1 cellular context compared by ENCODE assay signal in the genomic region with DNA sequence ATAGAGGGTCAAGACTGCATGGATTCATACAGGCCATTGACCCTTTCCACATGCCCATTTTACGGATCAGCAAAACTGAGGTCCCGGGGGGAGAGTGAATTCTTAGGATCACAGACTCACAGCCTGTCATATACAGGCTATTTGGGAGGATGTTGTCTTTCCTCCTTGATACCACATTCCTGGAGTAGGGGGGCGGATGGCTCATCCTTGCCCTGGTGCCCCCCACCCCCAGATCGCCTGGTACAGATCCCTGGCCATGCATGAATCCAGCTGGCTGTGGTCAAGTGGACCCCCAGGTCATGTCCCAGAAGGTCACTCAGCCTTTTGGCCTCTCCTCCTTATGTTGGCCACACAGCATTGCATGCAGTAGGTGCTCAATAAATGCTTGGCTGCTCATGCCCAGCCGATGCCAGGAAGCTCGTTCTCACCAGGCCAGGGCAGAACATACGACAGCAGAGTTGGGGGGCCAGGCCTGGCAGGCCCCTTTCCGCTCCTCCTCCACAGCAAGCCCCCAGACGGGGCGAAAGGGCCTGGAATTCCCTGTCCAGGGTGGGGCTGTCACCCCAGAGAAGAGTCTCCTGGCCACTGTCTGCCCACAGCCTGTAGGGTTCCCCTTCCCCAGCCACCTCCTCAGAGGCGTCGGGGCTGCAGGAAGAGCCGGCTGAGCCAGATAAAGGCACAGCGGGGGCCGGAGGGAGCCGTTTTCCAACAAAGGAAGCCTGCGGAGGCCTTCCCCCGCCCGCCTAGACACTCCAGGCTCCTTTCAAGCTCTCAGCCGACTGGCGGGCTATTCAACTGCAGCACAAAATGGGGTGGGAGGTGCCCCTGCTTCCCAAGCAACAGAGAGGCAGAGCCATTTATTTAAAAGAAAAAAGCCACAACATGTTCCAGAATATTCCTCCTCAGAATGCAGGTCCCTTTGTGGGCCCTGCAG.
TF ChIP-seq lines count a peak whose summit lies in the region.

No MANE protein-coding gene starts in this region.

TF ChIP-seq in K562, 482 proteins besides CTCF, POLR2A, EP300 and RAD21 (continued from another document and continues in another):
- TF ChIP-seq, protein P1, sequence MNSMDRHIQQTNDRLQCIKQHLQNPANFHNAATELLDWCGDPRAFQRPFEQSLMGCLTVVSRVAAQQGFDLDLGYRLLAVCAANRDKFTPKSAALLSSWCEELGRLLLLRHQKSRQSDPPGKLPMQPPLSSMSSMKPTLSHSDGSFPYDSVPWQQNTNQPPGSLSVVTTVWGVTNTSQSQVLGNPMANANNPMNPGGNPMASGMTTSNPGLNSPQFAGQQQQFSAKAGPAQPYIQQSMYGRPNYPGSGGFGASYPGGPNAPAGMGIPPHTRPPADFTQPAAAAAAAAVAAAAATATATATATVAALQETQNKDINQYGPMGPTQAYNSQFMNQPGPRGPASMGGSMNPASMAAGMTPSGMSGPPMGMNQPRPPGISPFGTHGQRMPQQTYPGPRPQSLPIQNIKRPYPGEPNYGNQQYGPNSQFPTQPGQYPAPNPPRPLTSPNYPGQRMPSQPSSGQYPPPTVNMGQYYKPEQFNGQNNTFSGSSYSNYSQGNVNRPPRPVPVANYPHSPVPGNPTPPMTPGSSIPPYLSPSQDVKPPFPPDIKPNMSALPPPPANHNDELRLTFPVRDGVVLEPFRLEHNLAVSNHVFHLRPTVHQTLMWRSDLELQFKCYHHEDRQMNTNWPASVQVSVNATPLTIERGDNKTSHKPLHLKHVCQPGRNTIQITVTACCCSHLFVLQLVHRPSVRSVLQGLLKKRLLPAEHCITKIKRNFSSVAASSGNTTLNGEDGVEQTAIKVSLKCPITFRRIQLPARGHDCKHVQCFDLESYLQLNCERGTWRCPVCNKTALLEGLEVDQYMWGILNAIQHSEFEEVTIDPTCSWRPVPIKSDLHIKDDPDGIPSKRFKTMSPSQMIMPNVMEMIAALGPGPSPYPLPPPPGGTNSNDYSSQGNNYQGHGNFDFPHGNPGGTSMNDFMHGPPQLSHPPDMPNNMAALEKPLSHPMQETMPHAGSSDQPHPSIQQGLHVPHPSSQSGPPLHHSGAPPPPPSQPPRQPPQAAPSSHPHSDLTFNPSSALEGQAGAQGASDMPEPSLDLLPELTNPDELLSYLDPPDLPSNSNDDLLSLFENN (IDR thresholded peaks at IDR 0.05; ENCODE audit: low read depth in 2 of 2, low read length in 2 of 2): no peak
- TF ChIP-seq CEBPB (tag; IDR thresholded peaks at IDR 0.05) (no peak), RUNX1 (IDR thresholded peaks at IDR 0.05; ENCODE audit: low read depth) (no peak), ZNF165 (CRISPR knock-in tag; IDR thresholded peaks at IDR 0.05; ENCODE audit: borderline replicate concordance) (no peak), NFIC (IDR thresholded peaks at IDR 0.05) (no peak; the same call in 1 of the 2 replicates), ZNF766 (CRISPR knock-in tag; conservative IDR thresholded peaks at IDR 0.05) (no peak), CREM (IDR thresholded peaks at IDR 0.05; ENCODE audit: low read depth) (peak; percentile 53; the same call in 1 of the 2 replicates), PHF21A (IDR thresholded peaks at IDR 0.05; ENCODE audit: borderline replicate concordance, low read depth) (no peak), PHTF2 (CRISPR knock-in tag; IDR thresholded peaks at IDR 0.05) (no peak), ZZZ3 (IDR thresholded peaks at IDR 0.05) (no peak), SIN3A (IDR thresholded peaks at IDR 0.05; ENCODE audit: borderline replicate concordance in 2 of 2, control insufficient read depth in 1 of 2, low read depth in 2 of 2, low read length in 2 of 2) (no peak), SETDB1 (IDR thresholded peaks at IDR 0.05; ENCODE audit: low read length) (no peak), ZNF316 (IDR thresholded peaks at IDR 0.05) (no peak), CHD1 (IDR thresholded peaks at IDR 0.05; ENCODE audit: low read length) (peak; percentile 38), RNF2 (IDR thresholded peaks at IDR 0.05) (0 out of 2 replicates have a peak, but pooled peaks have one; percentile 45), XRCC5 (IDR thresholded peaks at IDR 0.05; ENCODE audit: low read depth, low read length) (no peak), CREB1 (IDR thresholded peaks at IDR 0.05) (0 out of 2 replicates have a peak, but pooled peaks have one; percentile 3), CREB1 (CRISPR knock-in tag; IDR thresholded peaks at IDR 0.05) (peak; percentile 51), TSC22D4 (tag; IDR thresholded peaks at IDR 0.05) (no peak), RAD51 (IDR thresholded peaks at IDR 0.05; ENCODE audit: borderline replicate concordance, low read depth) (peak; percentile 9; the same call in 1 of the 2 replicates), ZNF140 (CRISPR knock-in tag; IDR thresholded peaks at IDR 0.05) (no peak), BDP1 (IDR thresholded peaks at IDR 0.05; ENCODE audit: insufficient read depth, insufficient read length) (no peak), HMGN3 (IDR thresholded peaks at IDR 0.05; ENCODE audit: borderline replicate concordance, extremely low read depth, insufficient read length, low read depth, low read length) (peak; percentile 72)
- TF ChIP-seq, protein P2, sequence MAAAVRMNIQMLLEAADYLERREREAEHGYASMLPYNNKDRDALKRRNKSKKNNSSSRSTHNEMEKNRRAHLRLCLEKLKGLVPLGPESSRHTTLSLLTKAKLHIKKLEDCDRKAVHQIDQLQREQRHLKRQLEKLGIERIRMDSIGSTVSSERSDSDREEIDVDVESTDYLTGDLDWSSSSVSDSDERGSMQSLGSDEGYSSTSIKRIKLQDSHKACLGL (CRISPR knock-in tag; IDR thresholded peaks at IDR 0.05; ENCODE audit: borderline replicate concordance, poor library complexity, severe bottlenecking): no peak
- TF ChIP-seq, protein P3, sequence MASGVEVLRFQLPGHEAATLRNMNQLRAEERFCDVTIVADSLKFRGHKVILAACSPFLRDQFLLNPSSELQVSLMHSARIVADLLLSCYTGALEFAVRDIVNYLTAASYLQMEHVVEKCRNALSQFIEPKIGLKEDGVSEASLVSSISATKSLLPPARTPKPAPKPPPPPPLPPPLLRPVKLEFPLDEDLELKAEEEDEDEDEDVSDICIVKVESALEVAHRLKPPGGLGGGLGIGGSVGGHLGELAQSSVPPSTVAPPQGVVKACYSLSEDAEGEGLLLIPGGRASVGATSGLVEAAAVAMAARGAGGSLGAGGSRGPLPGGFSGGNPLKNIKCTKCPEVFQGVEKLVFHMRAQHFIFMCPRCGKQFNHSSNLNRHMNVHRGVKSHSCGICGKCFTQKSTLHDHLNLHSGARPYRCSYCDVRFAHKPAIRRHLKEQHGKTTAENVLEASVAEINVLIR (CRISPR knock-in tag; IDR thresholded peaks at IDR 0.05): no peak
- TF ChIP-seq, protein P4, sequence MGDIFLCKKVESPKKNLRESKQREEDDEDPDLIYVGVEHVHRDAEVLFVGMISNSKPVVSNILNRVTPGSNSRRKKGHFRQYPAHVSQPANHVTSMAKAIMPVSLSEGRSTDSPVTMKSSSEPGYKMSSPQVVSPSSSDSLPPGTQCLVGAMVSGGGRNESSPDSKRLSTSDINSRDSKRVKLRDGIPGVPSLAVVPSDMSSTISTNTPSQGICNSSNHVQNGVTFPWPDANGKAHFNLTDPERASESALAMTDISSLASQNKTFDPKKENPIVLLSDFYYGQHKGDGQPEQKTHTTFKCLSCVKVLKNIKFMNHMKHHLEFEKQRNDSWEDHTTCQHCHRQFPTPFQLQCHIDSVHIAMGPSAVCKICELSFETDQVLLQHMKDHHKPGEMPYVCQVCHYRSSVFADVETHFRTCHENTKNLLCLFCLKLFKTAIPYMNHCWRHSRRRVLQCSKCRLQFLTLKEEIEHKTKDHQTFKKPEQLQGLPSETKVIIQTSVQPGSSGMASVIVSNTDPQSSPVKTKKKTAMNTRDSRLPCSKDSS (IDR thresholded peaks at IDR 0.05; ENCODE audit: low read depth, partially characterized antibody): no peak
- TF ChIP-seq, protein P5, sequence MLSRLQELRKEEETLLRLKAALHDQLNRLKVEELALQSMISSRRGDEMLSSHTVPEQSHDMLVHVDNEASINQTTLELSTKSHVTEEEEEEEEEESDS (CRISPR knock-in tag; IDR thresholded peaks at IDR 0.05): no peak
- TF ChIP-seq, protein P6, sequence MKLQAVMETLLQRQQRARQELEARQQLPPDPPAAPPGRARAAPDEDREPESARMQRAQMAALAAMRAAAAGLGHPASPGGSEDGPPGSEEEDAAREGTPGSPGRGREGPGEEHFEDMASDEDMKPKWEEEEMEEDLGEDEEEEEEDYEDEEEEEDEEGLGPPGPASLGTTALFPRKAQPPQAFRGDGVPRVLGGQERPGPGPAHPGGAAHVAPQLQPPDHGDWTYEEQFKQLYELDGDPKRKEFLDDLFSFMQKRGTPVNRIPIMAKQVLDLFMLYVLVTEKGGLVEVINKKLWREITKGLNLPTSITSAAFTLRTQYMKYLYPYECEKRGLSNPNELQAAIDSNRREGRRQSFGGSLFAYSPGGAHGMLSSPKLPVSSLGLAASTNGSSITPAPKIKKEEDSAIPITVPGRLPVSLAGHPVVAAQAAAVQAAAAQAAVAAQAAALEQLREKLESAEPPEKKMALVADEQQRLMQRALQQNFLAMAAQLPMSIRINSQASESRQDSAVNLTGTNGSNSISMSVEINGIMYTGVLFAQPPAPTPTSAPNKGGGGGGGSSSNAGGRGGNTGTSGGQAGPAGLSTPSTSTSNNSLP (IDR thresholded peaks at IDR 0.05; ENCODE audit: borderline replicate concordance, low read depth, low read length): no peak
- TF ChIP-seq, protein P7, sequence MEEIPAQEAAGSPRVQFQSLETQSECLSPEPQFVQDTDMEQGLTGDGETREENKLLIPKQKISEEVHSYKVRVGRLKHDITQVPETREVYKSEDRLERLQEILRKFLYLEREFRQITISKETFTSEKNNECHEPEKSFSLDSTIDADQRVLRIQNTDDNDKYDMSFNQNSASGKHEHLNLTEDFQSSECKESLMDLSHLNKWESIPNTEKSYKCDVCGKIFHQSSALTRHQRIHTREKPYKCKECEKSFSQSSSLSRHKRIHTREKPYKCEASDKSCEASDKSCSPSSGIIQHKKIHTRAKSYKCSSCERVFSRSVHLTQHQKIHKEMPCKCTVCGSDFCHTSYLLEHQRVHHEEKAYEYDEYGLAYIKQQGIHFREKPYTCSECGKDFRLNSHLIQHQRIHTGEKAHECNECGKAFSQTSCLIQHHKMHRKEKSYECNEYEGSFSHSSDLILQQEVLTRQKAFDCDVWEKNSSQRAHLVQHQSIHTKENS (CRISPR knock-in tag; IDR thresholded peaks at IDR 0.05): no peak
- TF ChIP-seq, protein P8, sequence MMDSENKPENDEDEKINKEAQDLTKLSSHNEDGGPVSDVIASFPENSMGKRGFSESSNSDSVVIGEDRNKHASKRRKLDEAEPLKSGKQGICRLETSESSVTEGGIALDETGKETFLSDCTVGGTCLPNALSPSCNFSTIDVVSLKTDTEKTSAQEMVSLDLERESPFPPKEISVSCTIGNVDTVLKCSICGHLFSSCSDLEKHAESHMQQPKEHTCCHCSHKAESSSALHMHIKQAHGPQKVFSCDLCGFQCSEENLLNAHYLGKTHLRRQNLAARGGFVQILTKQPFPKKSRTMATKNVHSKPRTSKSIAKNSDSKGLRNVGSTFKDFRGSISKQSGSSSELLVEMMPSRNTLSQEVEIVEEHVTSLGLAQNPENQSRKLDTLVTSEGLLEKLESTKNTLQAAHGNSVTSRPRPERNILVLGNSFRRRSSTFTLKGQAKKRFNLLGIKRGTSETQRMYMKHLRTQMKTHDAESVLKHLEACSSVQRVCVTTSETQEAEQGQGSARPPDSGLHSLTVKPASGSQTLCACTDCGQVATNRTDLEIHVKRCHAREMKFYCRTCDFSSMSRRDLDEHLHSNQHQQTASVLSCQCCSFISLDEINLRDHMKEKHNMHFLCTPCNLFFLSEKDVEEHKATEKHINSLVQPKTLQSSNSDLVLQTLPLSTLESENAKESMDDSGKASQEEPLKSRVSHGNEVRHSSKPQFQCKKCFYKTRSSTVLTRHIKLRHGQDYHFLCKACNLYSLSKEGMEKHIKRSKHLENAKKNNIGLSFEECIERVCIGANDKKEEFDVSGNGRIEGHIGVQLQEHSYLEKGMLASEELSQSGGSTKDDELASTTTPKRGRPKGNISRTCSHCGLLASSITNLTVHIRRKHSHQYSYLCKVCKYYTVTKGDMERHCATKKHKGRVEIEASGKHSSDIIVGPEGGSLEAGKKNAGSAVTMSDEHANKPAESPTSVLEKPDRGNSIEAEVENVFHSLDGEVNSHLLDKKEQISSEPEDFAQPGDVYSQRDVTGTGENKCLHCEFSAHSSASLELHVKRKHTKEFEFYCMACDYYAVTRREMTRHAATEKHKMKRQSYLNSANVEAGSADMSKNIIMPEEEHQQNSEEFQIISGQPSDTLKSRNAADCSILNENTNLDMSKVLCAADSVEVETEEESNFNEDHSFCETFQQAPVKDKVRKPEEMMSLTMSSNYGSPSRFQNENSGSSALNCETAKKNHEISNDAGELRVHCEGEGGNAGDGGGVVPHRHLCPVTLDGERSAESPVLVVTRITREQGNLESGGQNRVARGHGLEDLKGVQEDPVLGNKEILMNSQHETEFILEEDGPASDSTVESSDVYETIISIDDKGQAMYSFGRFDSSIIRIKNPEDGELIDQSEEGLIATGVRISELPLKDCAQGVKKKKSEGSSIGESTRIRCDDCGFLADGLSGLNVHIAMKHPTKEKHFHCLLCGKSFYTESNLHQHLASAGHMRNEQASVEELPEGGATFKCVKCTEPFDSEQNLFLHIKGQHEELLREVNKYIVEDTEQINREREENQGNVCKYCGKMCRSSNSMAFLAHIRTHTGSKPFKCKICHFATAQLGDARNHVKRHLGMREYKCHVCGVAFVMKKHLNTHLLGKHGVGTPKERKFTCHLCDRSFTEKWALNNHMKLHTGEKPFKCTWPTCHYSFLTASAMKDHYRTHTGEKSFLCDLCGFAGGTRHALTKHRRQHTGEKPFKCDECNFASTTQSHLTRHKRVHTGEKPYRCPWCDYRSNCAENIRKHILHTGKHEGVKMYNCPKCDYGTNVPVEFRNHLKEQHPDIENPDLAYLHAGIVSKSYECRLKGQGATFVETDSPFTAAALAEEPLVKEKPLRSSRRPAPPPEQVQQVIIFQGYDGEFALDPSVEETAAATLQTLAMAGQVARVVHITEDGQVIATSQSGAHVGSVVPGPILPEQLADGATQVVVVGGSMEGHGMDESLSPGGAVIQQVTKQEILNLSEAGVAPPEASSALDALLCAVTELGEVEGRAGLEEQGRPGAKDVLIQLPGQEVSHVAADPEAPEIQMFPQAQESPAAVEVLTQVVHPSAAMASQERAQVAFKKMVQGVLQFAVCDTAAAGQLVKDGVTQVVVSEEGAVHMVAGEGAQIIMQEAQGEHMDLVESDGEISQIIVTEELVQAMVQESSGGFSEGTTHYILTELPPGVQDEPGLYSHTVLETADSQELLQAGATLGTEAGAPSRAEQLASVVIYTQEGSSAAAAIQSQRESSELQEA (IDR thresholded peaks at IDR 0.05; ENCODE audit: low read depth): no peak
- TF ChIP-seq, protein P9, sequence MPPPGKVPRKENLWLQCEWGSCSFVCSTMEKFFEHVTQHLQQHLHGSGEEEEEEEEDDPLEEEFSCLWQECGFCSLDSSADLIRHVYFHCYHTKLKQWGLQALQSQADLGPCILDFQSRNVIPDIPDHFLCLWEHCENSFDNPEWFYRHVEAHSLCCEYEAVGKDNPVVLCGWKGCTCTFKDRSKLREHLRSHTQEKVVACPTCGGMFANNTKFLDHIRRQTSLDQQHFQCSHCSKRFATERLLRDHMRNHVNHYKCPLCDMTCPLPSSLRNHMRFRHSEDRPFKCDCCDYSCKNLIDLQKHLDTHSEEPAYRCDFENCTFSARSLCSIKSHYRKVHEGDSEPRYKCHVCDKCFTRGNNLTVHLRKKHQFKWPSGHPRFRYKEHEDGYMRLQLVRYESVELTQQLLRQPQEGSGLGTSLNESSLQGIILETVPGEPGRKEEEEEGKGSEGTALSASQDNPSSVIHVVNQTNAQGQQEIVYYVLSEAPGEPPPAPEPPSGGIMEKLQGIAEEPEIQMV (tag; conservative IDR thresholded peaks at IDR 0.05; ENCODE audit: low read depth): no peak
- TF ChIP-seq, protein P10, sequence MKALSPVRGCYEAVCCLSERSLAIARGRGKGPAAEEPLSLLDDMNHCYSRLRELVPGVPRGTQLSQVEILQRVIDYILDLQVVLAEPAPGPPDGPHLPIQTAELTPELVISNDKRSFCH (CRISPR knock-in tag; IDR thresholded peaks at IDR 0.05): no peak
- TF ChIP-seq, protein P10 (tag; IDR thresholded peaks at IDR 0.05): peak; percentile 56; the same call in 1 of the 2 replicates
